8 cellular contexts compared by ENCODE assay signal in the genomic region with DNA sequence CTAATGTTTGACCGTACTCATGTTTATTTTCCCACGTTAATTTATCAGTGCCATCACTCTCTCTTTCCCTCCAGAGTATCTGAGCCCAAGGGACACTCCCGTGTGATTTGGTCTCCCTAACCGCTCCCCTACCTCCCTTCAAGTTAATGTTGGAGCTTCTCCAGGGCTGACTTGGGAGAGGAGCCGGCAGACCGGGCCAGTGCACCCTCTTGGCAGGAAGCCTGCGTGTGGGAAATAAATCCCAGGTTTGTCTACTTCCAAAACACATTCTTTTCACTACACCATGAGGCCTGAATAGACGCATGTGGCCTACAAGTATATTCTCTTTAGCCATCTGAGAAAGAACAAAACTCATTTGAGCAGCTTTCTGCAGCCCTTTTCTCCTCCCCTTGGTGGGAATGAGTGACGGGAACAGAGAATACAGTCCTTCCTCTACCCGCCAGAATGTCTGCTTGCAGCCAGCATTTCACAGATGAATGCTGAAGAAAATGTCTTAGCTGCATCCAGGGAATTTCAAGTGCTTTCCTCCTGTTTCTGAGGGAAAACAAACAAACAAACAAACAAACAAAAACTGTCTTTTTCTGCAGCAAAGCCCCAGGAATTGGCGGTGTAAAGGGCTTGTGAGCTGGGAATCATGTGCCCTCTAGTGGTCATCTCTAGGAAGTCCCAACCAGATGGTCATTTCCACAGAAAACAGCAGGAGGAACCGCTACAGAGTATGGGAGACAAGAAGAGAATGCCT. TPM values are rescaled to one million over a fixed set of nuclear protein-coding genes. Genes with fewer than 3 reads are reported as not detected.
DNase-seq lines count a peak whose midpoint lies in the region; TF ChIP-seq lines count a peak whose summit lies in the region.

No MANE protein-coding gene starts in this region.

- no peaks in the 10 kb centered on the region for H3K36me3 ChIP-seq in GM06990 (ENCODE audit: control insufficient read depth, insufficient read depth, low read length)
- no peaks in the 10 kb centered on the region for H3K36me3 ChIP-seq in thyroid gland

- CTCF ChIA-PET in HEK293T (lab: Yijun Ruan, JAX), result interaction anchor here (0.6 to 3.2 kb wide), 21 partner anchors 8 to 1125 kb away, joined by 3 to 16 read pairs (median 4); a partner anchor contains a TSS

- POLR2A ChIA-PET in HEK293T (lab: Yijun Ruan, JAX), result interaction anchor here (0.7 kb wide), 1 partner anchor 730 kb away, joined by 3 read pairs; no protein-coding TSS in a partner anchor

- TF ChIP-seq CTCF in GM06990 (IDR thresholded peaks at IDR 0.05; ENCODE audit: insufficient read depth, low read length, poor library complexity, severe bottlenecking) (peak; percentile 82), thyroid gland (IDR thresholded peaks at IDR 0.05) (peak; percentile 74 to 92 (median 86))

- no peaks in the 10 kb centered on the region for H3K4me1 ChIP-seq in thyroid gland

- H3K27ac ChIP-seq in thyroid gland, result peak overlapping the region in 2 of 3 donors; percentile 7 to 53

- intact Hi-C loops in thyroid gland (cut with DNase I), result loop anchor here (5.0 kb wide), 1 partner anchor 721 kb away; no protein-coding TSS in a partner anchor

- H3K4me3 ChIP-seq in GM06990 (replicated peaks; ENCODE audit: low read depth, low read length) (no peak overlapping the region), thyroid gland (replicated peaks in 1 of 3) (no peak overlapping the region)

- TF ChIP-seq POLR2A in thyroid gland (IDR thresholded peaks at IDR 0.05), result no peak

- peak; percentile 63 for DNase-seq in ACHN
- DNase-seq in GM06990 (ENCODE audit: extremely low read depth, insufficient read length), result no peak
- DNase-seq in HEK293T (ENCODE audit: extremely low spot score), result peak; percentile 74
- DNase-seq in M059J (ENCODE audit: low read depth), result peak; percentile 55
- peak; percentile 42 for DNase-seq in SKM-1 (lab: John Stamatoyannopoulos, UW; ENCODE audit: unreplicated experiment)
- DNase-seq in ecto neural progenitor cell (ENCODE audit: low spot score), result peak; percentile 63
- DNase-seq in lung microvascular endothelial cell (ENCODE audit: low read depth in 2 of 2), result peak; percentile 73 to 80
- peak; percentile 71 to 78 for DNase-seq in thyroid gland

- H3K9me3 ChIP-seq in thyroid gland, result no peaks in the 10 kb centered on the region

- H3K27me3 ChIP-seq in GM06990 (replicated peaks; ENCODE audit: control insufficient read depth, insufficient read depth, low read length) (no peaks in the 10 kb centered on the region; the same call in 1 of the 2 replicates), thyroid gland (no peaks in the 10 kb centered on the region)

- in situ Hi-C loops in ACHN (cut with HindIII; ENCODE audit: low pct_ligation_motif_present, low pct_unique_long_range_greater_than_20kb, low sequenced_read_pairs), result loop anchor here (25.0 kb wide), 1 partner anchor 716 kb away; no protein-coding TSS in a partner anchor

- 9 to 20% methylated on average over 12 of the region's 12 CpGs for whole genome bisulfite sequencing in thyroid gland, 2 donors

TF ChIP-seq in HEK293T, 16 proteins besides CTCF, POLR2A, EP300 and RAD21:
- no peak for TF ChIP-seq ZNF384 (IDR thresholded peaks at IDR 0.05)
- TF ChIP-seq, protein P1, sequence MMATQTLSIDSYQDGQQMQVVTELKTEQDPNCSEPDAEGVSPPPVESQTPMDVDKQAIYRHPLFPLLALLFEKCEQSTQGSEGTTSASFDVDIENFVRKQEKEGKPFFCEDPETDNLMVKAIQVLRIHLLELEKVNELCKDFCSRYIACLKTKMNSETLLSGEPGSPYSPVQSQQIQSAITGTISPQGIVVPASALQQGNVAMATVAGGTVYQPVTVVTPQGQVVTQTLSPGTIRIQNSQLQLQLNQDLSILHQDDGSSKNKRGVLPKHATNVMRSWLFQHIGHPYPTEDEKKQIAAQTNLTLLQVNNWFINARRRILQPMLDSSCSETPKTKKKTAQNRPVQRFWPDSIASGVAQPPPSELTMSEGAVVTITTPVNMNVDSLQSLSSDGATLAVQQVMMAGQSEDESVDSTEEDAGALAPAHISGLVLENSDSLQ (IDR thresholded peaks at IDR 0.05), result 0 out of 2 replicates have a peak, but pooled peaks have one; percentile 35
TF ChIP-seq in HEK293T: peak in this region for 1.

RNA-seq across cellular contexts. Expression of a gene that starts 41.4 kb away (rescaled TPM):
- 2.2 TPM in 1 of 2 replicates, not detected in the other for total RNA-seq in M059J (2014; rRNA removed; shearing (Covaris generic))
- total RNA-seq in lung microvascular endothelial cell (not detected in 2 replicates), thyroid gland (10 to 100 TPM; 12.3 to 68.9 (median 28.1) TPM)
